In the genomic region with DNA sequence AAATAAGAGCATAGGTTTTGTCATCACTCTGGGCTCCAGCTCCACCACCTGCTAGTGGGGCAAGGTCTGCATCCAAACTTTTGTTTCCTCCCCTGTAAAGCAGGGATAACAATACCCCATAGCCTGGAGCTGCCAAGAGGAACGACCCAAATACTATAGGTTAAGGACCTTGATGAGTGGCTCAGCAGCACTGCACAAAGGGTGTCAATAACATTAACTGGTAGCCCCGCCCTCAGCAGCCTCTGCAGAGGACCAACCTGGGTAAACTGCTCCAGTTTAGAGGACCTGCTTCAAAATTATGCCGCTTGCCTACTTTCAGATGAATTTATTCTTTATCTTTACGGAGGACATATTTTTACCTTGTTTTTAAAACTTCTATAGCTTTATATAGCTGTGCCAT, we compare ENCODE assay signal across 20 cellular contexts.
DNase-seq lines count a peak whose midpoint lies in the region; ATAC-seq lines count a peak whose summit lies in the region.
"Had no signal": no experiment of that assay in that cellular context is flagged by ENCODE, and none has a peak within 500 bp of the region (broad histone marks: within the 10 kb centered on the region; RNA-seq: fewer than 3 reads in every experiment).

No MANE protein-coding gene starts in this region.

- H2BK12ac ChIP-seq in mesenchymal stem cell (ENCODE audit: low read length in 2 of 2) = peak overlapping the region in 1 of 2 experiments; percentile 42

- WGBS in mesenchymal stem cell = 85% methylated on average over 3 of the region's 4 CpGs

- peaks cover 6 to 7% of the 10 kb centered on the region in 2 experiments for H3K36me3 ChIP-seq in mesenchymal stem cell (ENCODE audit: control insufficient read depth in 1 of 2, insufficient read depth in 2 of 2, low read depth in 1 of 2, low read length in 2 of 2)
- H3K36me3 ChIP-seq: HAP-1, MG63 had no signal

- no peaks in the 10 kb centered on the region for H3K27me3 ChIP-seq in mesenchymal stem cell (ENCODE audit: control insufficient read depth in 1 of 2, insufficient read depth in 1 of 2, low read length in 2 of 2)
- H3K27me3 ChIP-seq: MG63 had no signal

- H2BK5ac ChIP-seq in mesenchymal stem cell (ENCODE audit: low read depth, low read length, poor library complexity, severe bottlenecking) = no peak overlapping the region

- H3K18ac ChIP-seq in mesenchymal stem cell (ENCODE audit: low read depth in 1 of 2, low read length in 2 of 2) = no peak overlapping the region

- H3K4me1 ChIP-seq in mesenchymal stem cell (ENCODE audit: control insufficient read depth, insufficient read depth, low read depth, low read length) = peaks cover 9% of the 10 kb centered on the region
- H3K4me1 ChIP-seq: HAP-1 had no signal

- H3K36me3 Mint-ChIP-seq in stimulated activated memory B cell treated with anti-CD40 and anti-IgM and Interleukin-4, amounts not matched to agents 10 μg/mL and 1 μg/mL and 100 μg/mL, for 72 hours = peaks cover 26% of the 10 kb centered on the region

- H4K91ac ChIP-seq in mesenchymal stem cell (ENCODE audit: low read length) = no peak overlapping the region

- no peak overlapping the region for H4K8ac ChIP-seq in mesenchymal stem cell (ENCODE audit: low read length)

- no peak overlapping the region for H3K23ac ChIP-seq in mesenchymal stem cell (ENCODE audit: low read length in 2 of 2)

- no peaks in the 10 kb centered on the region for H3K9me3 ChIP-seq in mesenchymal stem cell (ENCODE audit: control insufficient read depth, low read length)
- H3K9me3 ChIP-seq: HAP-1, MG63 had no signal

- H3K9ac ChIP-seq in mesenchymal stem cell (ENCODE audit: low read length) = no peak overlapping the region

- no peak overlapping the region for H3K14ac ChIP-seq in mesenchymal stem cell (ENCODE audit: low read length in 2 of 2)

- no peak overlapping the region for H3K4me3 ChIP-seq in mesenchymal stem cell (ENCODE audit: insufficient read depth in 1 of 2, low read depth in 1 of 2, low read length in 2 of 2)
- H3K4me3 ChIP-seq: HAP-1, MG63 had no signal

- H2AK5ac ChIP-seq in mesenchymal stem cell (ENCODE audit: low read length, severe bottlenecking) = peak overlapping the region; percentile 82

- no peak overlapping the region for H3K27ac ChIP-seq in mesenchymal stem cell (ENCODE audit: low read length, poor library complexity, severe bottlenecking)
- H3K27ac ChIP-seq: 22Rv1 had no signal

- no peak overlapping the region for H3K27ac Mint-ChIP-seq in stimulated activated memory B cell treated with anti-CD40 and anti-IgM and Interleukin-4, amounts not matched to agents 10 μg/mL and 1 μg/mL and 100 μg/mL, for 72 hours
- H3K27ac Mint-ChIP-seq: B cell; CD4-positive, alpha-beta T cell had no signal

- peaks cover 15% of the 10 kb centered on the region for H3K4me1 Mint-ChIP-seq in stimulated activated memory B cell treated with anti-CD40 and anti-IgM and Interleukin-4, amounts not matched to agents 10 μg/mL and 1 μg/mL and 100 μg/mL, for 72 hours

- H3K4me3 Mint-ChIP-seq in stimulated activated memory B cell treated with anti-CD40 and anti-IgM and Interleukin-4, amounts not matched to agents 10 μg/mL and 1 μg/mL and 100 μg/mL, for 72 hours = no peak overlapping the region
- H3K4me3 Mint-ChIP-seq: B cell; CD4-positive, alpha-beta T cell had no signal

- no peak overlapping the region for H2BK120ac ChIP-seq in mesenchymal stem cell (ENCODE audit: low read depth, low read length)

- H2AFZ ChIP-seq in mesenchymal stem cell (ENCODE audit: low read depth, low read length) = no peak overlapping the region

- H3K27me3 Mint-ChIP-seq in stimulated activated memory B cell treated with anti-CD40 and anti-IgM and Interleukin-4, amounts not matched to agents 10 μg/mL and 1 μg/mL and 100 μg/mL, for 72 hours = no peaks in the 10 kb centered on the region
- H3K27me3 Mint-ChIP-seq: B cell; CD4-positive, alpha-beta T cell had no signal

- no peak overlapping the region for H3K4ac ChIP-seq in mesenchymal stem cell (ENCODE audit: low read depth in 1 of 2, low read length in 2 of 2)

- DNase-seq in DMS53 (lab: John Stamatoyannopoulos, UW) (peak; percentile 2), DMS53 treated with DMSO at 0.1 percent for 48 hours (lab: John Stamatoyannopoulos, UW; ENCODE audit: unreplicated experiment) (no peak), NCI-H2029 (lab: John Stamatoyannopoulos, UW) (peak; percentile 37), NCI-H748 treated with DMSO at 0.1 percent for 48 hours (lab: John Stamatoyannopoulos, UW) (peak; percentile 64), mesenchymal stem cell (no peak), CD1c-positive myeloid dendritic cell (ENCODE audit: extremely low spot score) (no peak), cerebellar cortex (ENCODE audit: low spot score) (no peak)
- DNase-seq: CD4-positive, alpha-beta T cell; EL; IMR-90; Karpas-422; MG63; NCI-H1092 treated with DMSO at 0.1 percent for 48 hours; NK-92 treated with Interleukin-12 subunit alpha and Interleukin-12 subunit beta, amount 100 ng/mL, for 24 hours; RPMI8226; T-helper 2 cell had no signal

- no peaks in the 10 kb centered on the region for H3K9me3 Mint-ChIP-seq in stimulated activated memory B cell treated with anti-CD40 and anti-IgM and Interleukin-4, amounts not matched to agents 10 μg/mL and 1 μg/mL and 100 μg/mL, for 72 hours
- H3K9me3 Mint-ChIP-seq: CD4-positive, alpha-beta T cell had no signal

- ATAC-seq in stimulated activated memory B cell treated with anti-CD40 and anti-IgM and Interleukin-4, amounts not matched to agents 10 μg/mL and 1 μg/mL and 100 μg/mL, for 72 hours = no peak

- peaks cover 2% of the 10 kb centered on the region for H3K79me1 ChIP-seq in mesenchymal stem cell (replicated peaks; ENCODE audit: low read length, poor library complexity, severe bottlenecking)

- no peak overlapping the region for H3K4me2 ChIP-seq in mesenchymal stem cell (ENCODE audit: low read length, poor library complexity, severe bottlenecking)

- no peak overlapping the region for H2BK15ac ChIP-seq in mesenchymal stem cell (ENCODE audit: low read depth, poor library complexity, severe bottlenecking)

Comparison
In these comparisons a context has a peak if more than half of its experiments do, and no peak if none do; other contexts are left out.
1. DNase-seq: peak in DMS53 (single experiment), NCI-H2029 (single experiment) and NCI-H748 treated with DMSO at 0.1 percent for 48 hours (single experiment); none in DMS53 treated with DMSO at 0.1 percent for 48 hours (single experiment), mesenchymal stem cell (single experiment), CD1c-positive myeloid dendritic cell (single experiment) and cerebellar cortex (single experiment).